In genomic region chr2:32755666-32756065, GRCh38 we compare ENCODE assay signal across 19 cellular contexts.
DNase-seq lines count a peak whose midpoint lies in the region; ATAC-seq and TF ChIP-seq lines count a peak whose summit lies in the region.
"Had no signal": no experiment of that assay in that cellular context is flagged by ENCODE, and none has a peak within 500 bp of the region (broad histone marks: within the 10 kb centered on the region; RNA-seq: fewer than 3 reads in every experiment).

No MANE protein-coding gene starts in this region.

- ATAC-seq in GM18511 (IDR thresholded peaks at IDR 0.05; ENCODE audit: unreplicated experiment) (peak; percentile 8), activated B cell treated with CpG ODN at 0.5 μM for 24 hours (ENCODE audit: low read depth) (no peak), naive B cell (ENCODE audit: low read depth in 2 of 2) (no peak), HG03095 (IDR thresholded peaks at IDR 0.05; ENCODE audit: unreplicated experiment) (no peak)
- ATAC-seq: A549, body of pancreas had no signal

- peak overlapping the region; percentile 69 for H3K4me3 Mint-ChIP-seq in activated CD4-positive, alpha-beta T cell treated with anti-CD3 and anti-CD28 coated beads, Interleukin-2, amount 10 ng/mL, durations not matched to agents 7 days and 5 days
- H3K4me3 Mint-ChIP-seq in activated B cell treated with CpG ODN at 0.5 μM for 24 hours (peak overlapping the region; percentile 72), naive B cell (peak overlapping the region; percentile 42 to 80 (median 68))
- H3K4me3 Mint-ChIP-seq: neural progenitor cell had no signal

- POLR2A ChIA-PET in activated CD4-positive, alpha-beta T cell treated with anti-CD3 and anti-CD28 coated beads, Interleukin-2, amount 10 ng/mL, durations not matched to agents 7 days and 5 days (lab: Charles Lee), result no interaction called here
- POLR2A ChIA-PET in activated B cell treated with CpG ODN at 0.5 μM for 24 hours (lab: Charles Lee), result no interaction called here

- H3K27me3 Mint-ChIP-seq in activated CD4-positive, alpha-beta T cell treated with anti-CD3 and anti-CD28 coated beads, Interleukin-2, amount 10 ng/mL, durations not matched to agents 7 days and 5 days, result no peaks in the 10 kb centered on the region
- no peaks in the 10 kb centered on the region for H3K27me3 Mint-ChIP-seq in activated B cell treated with CpG ODN at 0.5 μM for 24 hours
- H3K27me3 Mint-ChIP-seq in naive B cell, result no peaks in the 10 kb centered on the region

- H3K9me3 Mint-ChIP-seq in activated CD4-positive, alpha-beta T cell treated with anti-CD3 and anti-CD28 coated beads, Interleukin-2, amount 10 ng/mL, durations not matched to agents 7 days and 5 days, result no peaks in the 10 kb centered on the region
- H3K9me3 Mint-ChIP-seq in activated B cell treated with CpG ODN at 0.5 μM for 24 hours, result peaks cover 2% of the 10 kb centered on the region
- H3K9me3 Mint-ChIP-seq in naive B cell, result peaks cover 0 to 2% (median 0%) of the 10 kb centered on the region in 7 donors

- CTCF ChIA-PET in activated CD4-positive, alpha-beta T cell treated with anti-CD3 and anti-CD28 coated beads, Interleukin-2, amount 10 ng/mL, durations not matched to agents 7 days and 5 days (lab: Charles Lee), result no interaction called here
- CTCF ChIA-PET in activated B cell treated with CpG ODN at 0.5 μM for 24 hours (lab: Charles Lee), result no interaction called here

- intact Hi-C loops in activated B cell treated with CpG ODN at 0.5 μM for 24 hours (cut with micrococcal nuclease), result no loop called here

- peak overlapping the region; percentile 88 for H3K27ac Mint-ChIP-seq in activated CD4-positive, alpha-beta T cell treated with anti-CD3 and anti-CD28 coated beads, Interleukin-2, amount 10 ng/mL, durations not matched to agents 7 days and 5 days
- no peak overlapping the region for H3K27ac Mint-ChIP-seq in activated B cell treated with CpG ODN at 0.5 μM for 24 hours
- peak overlapping the region in 3 of 6 donors; percentile 10 to 81 (median 70) for H3K27ac Mint-ChIP-seq in naive B cell
- H3K27ac Mint-ChIP-seq: neural progenitor cell had no signal

- peaks cover 19% of the 10 kb centered on the region for H3K36me3 Mint-ChIP-seq in activated CD4-positive, alpha-beta T cell treated with anti-CD3 and anti-CD28 coated beads, Interleukin-2, amount 10 ng/mL, durations not matched to agents 7 days and 5 days (ENCODE audit: low read depth)
- H3K36me3 Mint-ChIP-seq in activated B cell treated with CpG ODN at 0.5 μM for 24 hours (ENCODE audit: low read depth), result peaks cover 56% of the 10 kb centered on the region
- peaks cover 11 to 24% of the 10 kb centered on the region in 2 donors for H3K36me3 Mint-ChIP-seq in naive B cell

- no peak for DNase-seq in activated CD4-positive, alpha-beta T cell treated with anti-CD3 and anti-CD28 coated beads, Interleukin-2, amount 10 ng/mL, durations not matched to agents 7 days and 5 days
- DNase-seq in activated CD4-positive, alpha-beta T cell treated with anti-CD3 and anti-CD28 coated beads, Interleukin-2, amount 50 U/mL, for 1 hour, result no peak
- DNase-seq in activated B cell treated with CpG ODN at 0.5 μM for 24 hours (no peak), naive B cell (no peak), T-helper 9 cell (no peak), HuH-7.5 (ENCODE audit: low spot score) (no peak)
- DNase-seq: activated naive CD4-positive, alpha-beta T cell treated with anti-CD3 and anti-CD28 coated beads, Interleukin-2, amount 50 U/mL, for 16 hours; body of pancreas; colonic mucosa; DMS79 treated with DMSO at 0.1 percent for 48 hours; GM23248; MV-4-11; NCI-H187 treated with DMSO at 0.1 percent for 48 hours; spleen; tibial artery had no signal

- TF ChIP-seq CTCF in activated B cell treated with CpG ODN at 0.5 μM for 24 hours (IDR thresholded peaks at IDR 0.05), result no peak

- H3K4me1 Mint-ChIP-seq in activated CD4-positive, alpha-beta T cell treated with anti-CD3 and anti-CD28 coated beads, Interleukin-2, amount 10 ng/mL, durations not matched to agents 7 days and 5 days, result peaks cover 27% of the 10 kb centered on the region
- H3K4me1 Mint-ChIP-seq in activated B cell treated with CpG ODN at 0.5 μM for 24 hours (peaks cover 15% of the 10 kb centered on the region), naive B cell (peaks cover 14 to 17% (median 17%) of the 10 kb centered on the region in 3 donors)
- H3K4me1 Mint-ChIP-seq: neural progenitor cell had no signal
